Comparison of ENCODE assay signal across 7 cellular contexts in genomic region chr6:112163295-112164257, GRCh38.
DNase-seq lines count a peak whose midpoint lies in the region; TF ChIP-seq lines count a peak whose summit lies in the region.

No MANE protein-coding gene starts in this region.

- H3K9me3 Mint-ChIP-seq in immature natural killer cell: no peaks in the 10 kb centered on the region

- peaks cover 6 to 36% (median 24%) of the 10 kb centered on the region in 3 donors for H3K27me3 Mint-ChIP-seq in immature natural killer cell (ENCODE audit: low read depth in 3 of 3)

- H3K4me1 ChIP-seq in adrenal gland (replicated peaks in 1 of 2): no peaks in the 10 kb centered on the region

- TF ChIP-seq CTCF in GM12873 (IDR thresholded peaks at IDR 0.05; ENCODE audit: insufficient read depth, low read depth, low read length, missing control alignments) (peak; percentile 91), adrenal gland (IDR thresholded peaks at IDR 0.05) (peak; percentile 68 to 85 (median 80))

- H3K27me3 ChIP-seq in H7 (ENCODE audit: control insufficient read depth, insufficient read depth, low read length) (no peaks in the 10 kb centered on the region; the same call in 1 of the 2 replicates), adrenal gland (no peaks in the 10 kb centered on the region)

- H3K27ac Mint-ChIP-seq in immature natural killer cell: no peak overlapping the region

- no peaks in the 10 kb centered on the region for H3K36me3 Mint-ChIP-seq in immature natural killer cell

- WGBS in adrenal gland, 4 donors: 22 to 36% (median 35%) methylated on average over 21 of the region's 21 CpGs

- H3K4me3 ChIP-seq in H7 (ENCODE audit: insufficient read depth, low read depth, low read length): no peak overlapping the region
- no peak overlapping the region for H3K4me3 ChIP-seq in adrenal gland

- no peaks in the 10 kb centered on the region for H3K36me3 ChIP-seq in H7 (replicated peaks; ENCODE audit: control insufficient read depth, insufficient read depth, low read length)
- H3K36me3 ChIP-seq in adrenal gland (replicated peaks in 1 of 2): no peaks in the 10 kb centered on the region

- TF ChIP-seq POLR2A in adrenal gland (IDR thresholded peaks at IDR 0.05): no peak

- no peak overlapping the region for H3K27ac ChIP-seq in adrenal gland

- no peaks in the 10 kb centered on the region for H3K9me3 ChIP-seq in adrenal gland (replicated peaks in 1 of 3)

- intact Hi-C loops in adrenal gland (cut with DNase I): loop anchor here in 1 of 2 donors (5.0 kb wide), 1 partner anchor 81 kb away; no protein-coding TSS in a partner anchor

- peaks cover 6% of the 10 kb centered on the region in 2 donors for H3K4me1 Mint-ChIP-seq in immature natural killer cell

- DNase-seq in H7 (peak; percentile 74), LoVo (ENCODE audit: low spot score) (peak; percentile 59), T-helper 1 cell (peak; percentile 39 to 68 (median 58)), adrenal gland (peak; percentile 64 to 88 (median 75)), immature natural killer cell (peak; percentile 47 to 63 (median 53))
- DNase-seq in stimulated activated CD4-positive, alpha-beta T cell treated with anti-CD3 and anti-CD28 coated beads, Interleukin-1b, Interleukin-23, amount 100 ng/mL, for 4 hours (ENCODE audit: low read depth in 2 of 2): peak; percentile 67 to 77

- H3K4me3 Mint-ChIP-seq in immature natural killer cell: peak overlapping the region in 1 of 5 donors; percentile 28
